Comparison of ENCODE assay signal across 9 cellular contexts in genomic region chr17:58514795-58515157, GRCh38. TPM values are rescaled to one million over a fixed set of nuclear protein-coding genes. Genes with fewer than 3 reads are reported as not detected.
DNase-seq lines count a peak whose midpoint lies in the region; ATAC-seq, FAIRE-seq and TF ChIP-seq lines count a peak whose summit lies in the region.
"Had no signal": no experiment of that assay in that cellular context is flagged by ENCODE, and none has a peak within 500 bp of the region (broad histone marks: within the 10 kb centered on the region; RNA-seq: fewer than 3 reads in every experiment).

No MANE protein-coding gene starts in this region.

- BruUV-seq in K562 (replicated peaks; lab: Mats Ljungman, UMichigan): no TSS peak

- H3K4me1 Mint-ChIP-seq in activated T-cell treated with anti-CD3 and anti-CD28 coated beads, Interleukin-2, amount 50 U/mL, for 24 hours (ENCODE audit: low read depth): peaks cover 65% of the 10 kb centered on the region

- POLR2A ChIA-PET in K562 (lab: Yijun Ruan, JAX): interaction anchor here (0.5 to 2.9 kb wide), 16 partner anchors 9 to 640 kb away, joined by 3 to 35 read pairs (median 3); partner anchors contain the start of gene SKA2

- peaks cover 44% of the 10 kb centered on the region for H3K36me3 ChIP-seq in K562 (ENCODE audit: control insufficient read depth, insufficient read depth, low read length)
- peaks cover 5 to 26% of the 10 kb centered on the region in 2 donors for H3K36me3 ChIP-seq in lung (ENCODE audit: control insufficient read depth in 2 of 2, insufficient read depth in 2 of 2, low read length in 2 of 2)
- peaks cover 27 to 38% (median 29%) of the 10 kb centered on the region in 3 donors for H3K36me3 ChIP-seq in tibial artery

- H3K36me3 Mint-ChIP-seq in activated T-cell treated with anti-CD3 and anti-CD28 coated beads, Interleukin-2, amount 50 U/mL, for 24 hours (ENCODE audit: low read depth): peaks cover 48% of the 10 kb centered on the region

- no peak for TF ChIP-seq RAD21 in K562 (CRISPR knock-in tag; conservative IDR thresholded peaks at IDR 0.05 in 1 of 2, IDR thresholded peaks at IDR 0.05 in 1 of 2)

- H3K27ac Mint-ChIP-seq in activated T-cell treated with anti-CD3 and anti-CD28 coated beads, Interleukin-2, amount 50 U/mL, for 24 hours: peak overlapping the region; percentile 84

- H3K4me3 ChIP-seq in K562: peak overlapping the region; percentile 57
- peak overlapping the region; percentile 71 for H3K4me3 ChIP-seq in lung
- peak overlapping the region; percentile 64 to 79 for H3K4me3 ChIP-seq in tibial artery

- H3K27me3 ChIP-seq in K562 (ENCODE audit: control insufficient read depth in 2 of 2, insufficient read depth in 2 of 2, low read length in 2 of 2) (no peaks in the 10 kb centered on the region), lung (ENCODE audit: control insufficient read depth, insufficient read depth) (no peaks in the 10 kb centered on the region), tibial artery (no peaks in the 10 kb centered on the region)

- H3K9ac ChIP-seq in K562 (ENCODE audit: insufficient read depth in 1 of 2, low read depth in 2 of 2, low read length in 2 of 2): peak overlapping the region in 1 of 2 experiments; percentile 31; a peak in 3 of 4 replicates

- intact Hi-C loops in K562 (cut with micrococcal nuclease) (loop anchor here (5.0 kb wide), 1 partner anchor 63 kb away; no protein-coding TSS in a partner anchor), tibial artery (cut with DNase I; ENCODE audit: low total_unique reads) (loop anchor here (10.0 kb wide), 3 partner anchors 160 to 490 kb away; partner anchors contain the start of genes DYNLL2 and SUPT4H1)

- no peak for ATAC-seq in K562
- ATAC-seq in lung (ENCODE audit: insufficient read depth, low FRiP score): no peak

- CTCF ChIA-PET in K562 (lab: Yijun Ruan, JAX; ENCODE audit: low intra/inter-chr PET ratio): no interaction called here

- H3K4me2 ChIP-seq in K562 (ENCODE audit: insufficient read depth, low read length): peak overlapping the region; percentile 93

- H2AFZ ChIP-seq in K562 (ENCODE audit: low read depth, low read length): peak overlapping the region; percentile 35

- no peak for TF ChIP-seq EP300 in K562 (IDR thresholded peaks at IDR 0.05; ENCODE audit: low read length)

- H4K20me1 ChIP-seq in K562 (replicated peaks; ENCODE audit: control insufficient read depth, insufficient read depth, low read length): no peaks in the 10 kb centered on the region

- 51% methylated on average over 7 of the region's 11 CpGs for WGBS in K562 (ENCODE audit: insufficient coverage, low coverage, missing lambda C conversion rate)
- 22 to 23% methylated on average over 11 of the region's 11 CpGs for WGBS in lung, 2 donors

- no peak for DNase-seq in activated T-cell treated with anti-CD3 and anti-CD28 coated beads, Interleukin-2, amount 50 U/mL, for 24 hours
- DNase-seq in activated T-cell treated with anti-CD3 and anti-CD28 coated beads, Interleukin-2, amount 50 U/mL, for 48 hours: no peak
- DNase-seq in K562 (ENCODE audit: extremely low read depth in 1 of 4, low spot score in 3 of 4): no peak
- no peak for DNase-seq in lung (ENCODE audit: low spot score)
- no peak for DNase-seq in tibial artery
- DNase-seq in HCEC 1CT: no peak
- no peak for DNase-seq in NCI-H1694 (lab: John Stamatoyannopoulos, UW)
- DNase-seq in HUDEP-2 (lab: John Stamatoyannopoulos, UW; ENCODE audit: unreplicated experiment in 76 of 76): no peak

- H3K27me3 Mint-ChIP-seq in activated T-cell treated with anti-CD3 and anti-CD28 coated beads, Interleukin-2, amount 50 U/mL, for 24 hours: no peaks in the 10 kb centered on the region

- no peak for TF ChIP-seq POLR2A in K562 (conservative IDR thresholded peaks at IDR 0.05)

- H3K4me1 ChIP-seq in K562 (replicated peaks in 1 of 2; ENCODE audit: control insufficient read depth in 2 of 2, insufficient read depth in 2 of 2, low read length in 2 of 2): peaks cover 29 to 31% of the 10 kb centered on the region in 2 experiments
- peaks cover 0 to 12% of the 10 kb centered on the region in 2 donors for H3K4me1 ChIP-seq in lung (ENCODE audit: control insufficient read depth in 2 of 2, insufficient read depth in 2 of 2, low read length in 2 of 2)
- peaks cover 0 to 56% (median 36%) of the 10 kb centered on the region in 4 donors for H3K4me1 ChIP-seq in tibial artery

- H3K9me3 Mint-ChIP-seq in activated T-cell treated with anti-CD3 and anti-CD28 coated beads, Interleukin-2, amount 50 U/mL, for 24 hours: no peaks in the 10 kb centered on the region

- peaks cover 27% of the 10 kb centered on the region for H3K79me2 ChIP-seq in K562 (ENCODE audit: control insufficient read depth, insufficient read depth, low read length)

- no peaks in the 10 kb centered on the region for H3K9me1 ChIP-seq in K562 (ENCODE audit: control insufficient read depth, insufficient read depth, low read length)

- TF ChIP-seq CTCF in K562 (IDR thresholded peaks at IDR 0.05 in 2 of 3, conservative IDR thresholded peaks at IDR 0.05 in 1 of 3; ENCODE audit: insufficient read depth in 2 of 3, low read depth in 1 of 3, low read length in 3 of 3) (no peak), lung (IDR thresholded peaks at IDR 0.05; ENCODE audit: control extremely low read depth, extremely low read depth) (no peak), tibial artery (IDR thresholded peaks at IDR 0.05) (no peak)

- H3K27ac ChIP-seq in K562 (ENCODE audit: extremely low read depth, low read depth, low read length) (0 out of 3 replicates have a peak overlapping the region, but pooled peaks have one; percentile 14), lung (ENCODE audit: low read depth in 1 of 2, low read length in 1 of 2) (peak overlapping the region; percentile 71 to 85), tibial artery (peak overlapping the region; percentile 87 to 93)

- in situ Hi-C loops in K562 (cut with MboI): no loop called here

- H3K9me3 ChIP-seq in K562 (replicated peaks; ENCODE audit: control insufficient read depth, insufficient read depth, low read depth, low read length) (no peaks in the 10 kb centered on the region), lung (ENCODE audit: control insufficient read depth in 2 of 2, insufficient read depth in 1 of 2, low read length in 1 of 2) (no peaks in the 10 kb centered on the region), tibial artery (no peaks in the 10 kb centered on the region)

- FAIRE-seq in K562 (lab: Jason Lieb, UNC): no peak
- FAIRE-seq: D721Med had no signal

- H3K4me3 Mint-ChIP-seq in activated T-cell treated with anti-CD3 and anti-CD28 coated beads, Interleukin-2, amount 50 U/mL, for 24 hours: peak overlapping the region; percentile 69

TF ChIP-seq in K562, 482 proteins besides CTCF, POLR2A, EP300 and RAD21 (continues in another document):
- no peak for TF ChIP-seq THRB (CRISPR knock-in tag; conservative IDR thresholded peaks at IDR 0.05)

RNA-seq across cellular contexts. Expression of gene MTMR4, which starts 0.3 kb away (rescaled TPM):
- total RNA-seq in K562 (2011; cell fraction: chromatin; rRNA removed; ENCODE audit: low replicate concordance): 160 and 172 TPM in 2 replicates
- total RNA-seq in K562 (2011; cell fraction: nucleolus; rRNA removed): 62.4 and 79.2 TPM in 2 replicates
- 88.1 and 88.9 TPM in 2 replicates for total RNA-seq in K562 (2011; cell fraction: nucleoplasm; rRNA removed)
- total RNA-seq in K562 (2014; rRNA removed): 28.7 and 40.9 TPM in 2 replicates
- 28.4 and 28.5 TPM in 2 replicates for total RNA-seq in K562 (2014; rRNA removed; fragmentation: Illumina TruSeq; extraction: Trizol)
- total RNA-seq in K562 (2015; rRNA removed; fragmentation: Illumina TruSeq; extraction: Trizol): 32.5 and 35.9 TPM in 2 replicates
- total RNA-seq in K562 (2021): 43.7 and 45.7 TPM in 2 replicates
- polyA plus RNA-seq in K562 (2011; rRNA removed): 44.6 and 57.3 TPM in 2 replicates
- 29.4 and 34.9 TPM in 2 replicates for polyA plus RNA-seq in K562 (2011; cell fraction: cytosol; rRNA removed)
- polyA plus RNA-seq in K562 (2011; cell fraction: nucleus; rRNA removed): 111 TPM in 2 replicates
- 15.8 and 19.3 TPM in 2 replicates for polyA plus RNA-seq in K562 (2012)
- polyA plus RNA-seq in K562 (2014; fragmentation: Illumina TruSeq; extraction: Trizol): 25.7 and 29.4 TPM in 2 replicates
- 1 to 10 TPM; 8.8 to 9.1 TPM for polyA plus RNA-seq in K562 (2014; fragmentation: Nextera tagmentation; extraction: Ambion mirVana)
- 22.7 and 27.4 TPM in 2 replicates for polyA plus RNA-seq in K562 (2014; rRNA removed)
- polyA minus RNA-seq in K562 (2011; rRNA and poly(A)+ RNA removed): 86.8 and 126 TPM in 2 replicates
- 29.8 and 38.3 TPM in 2 replicates for polyA minus RNA-seq in K562 (2011; cell fraction: cytosol; rRNA and poly(A)+ RNA removed)
- polyA minus RNA-seq in K562 (2011; cell fraction: nucleus; rRNA and poly(A)+ RNA removed): 23.7 and 38.2 TPM in 2 replicates
- total RNA-seq in lung: 10 to 100 TPM; 41.4 to 46.1 TPM
- 10 to 100 TPM; 12.9 to 21.0 TPM for polyA plus RNA-seq in lung

RNA-seq across cellular contexts. Expression of gene HSF5, which starts 26.6 kb away (rescaled TPM):
- total RNA-seq in K562 (2011; cell fraction: chromatin; rRNA removed; ENCODE audit: low replicate concordance): 0.07 TPM in 1 of 2 replicates, not detected in the other
- total RNA-seq in K562 (2011; cell fraction: nucleolus; rRNA removed): under 0.01 and 0.13 TPM in 2 replicates
- 0.15 TPM in 1 of 2 replicates, not detected in the other for total RNA-seq in K562 (2011; cell fraction: nucleoplasm; rRNA removed)
- total RNA-seq in K562 (2014; rRNA removed) (not detected in 2 replicates), K562 (2014; rRNA removed; fragmentation: Illumina TruSeq; extraction: Trizol) (not detected in 2 replicates), K562 (2015; rRNA removed; fragmentation: Illumina TruSeq; extraction: Trizol) (not detected in 2 replicates), K562 (2021) (not detected in 2 replicates), lung (under 1 TPM; 0.12 to 0.17 TPM)
- polyA plus RNA-seq in K562 (2011; rRNA removed) (not detected in 2 replicates), K562 (2014; fragmentation: Illumina TruSeq; extraction: Trizol) (not detected in 2 replicates), K562 (2014; fragmentation: Nextera tagmentation; extraction: Ambion mirVana) (not detected), K562 (2014; rRNA removed) (0.04 TPM in 1 of 2 replicates, not detected in the other), lung (under 1 TPM; 0.02 to 0.03 TPM)
- polyA plus RNA-seq in K562 (2011; cell fraction: cytosol; rRNA removed): not detected in 2 replicates
- not detected in 2 replicates for polyA plus RNA-seq in K562 (2011; cell fraction: nucleus; rRNA removed)
- not detected in 2 replicates for polyA plus RNA-seq in K562 (2012)
- polyA minus RNA-seq in K562 (2011; rRNA and poly(A)+ RNA removed): not detected in 2 replicates
- polyA minus RNA-seq in K562 (2011; cell fraction: cytosol; rRNA and poly(A)+ RNA removed): not detected in 2 replicates
- polyA minus RNA-seq in K562 (2011; cell fraction: nucleus; rRNA and poly(A)+ RNA removed): not detected in 2 replicates

Comparison
In these comparisons a context has a peak if more than half of its experiments do, and no peak if none do; other contexts are left out.
1. H3K27ac ChIP-seq: peak in every context shown above with its lines; median percentile 90 in tibial artery; 78 in lung; 14 in K562.